Comparison of ENCODE assay signal across 1 cellular context in the genomic region with DNA sequence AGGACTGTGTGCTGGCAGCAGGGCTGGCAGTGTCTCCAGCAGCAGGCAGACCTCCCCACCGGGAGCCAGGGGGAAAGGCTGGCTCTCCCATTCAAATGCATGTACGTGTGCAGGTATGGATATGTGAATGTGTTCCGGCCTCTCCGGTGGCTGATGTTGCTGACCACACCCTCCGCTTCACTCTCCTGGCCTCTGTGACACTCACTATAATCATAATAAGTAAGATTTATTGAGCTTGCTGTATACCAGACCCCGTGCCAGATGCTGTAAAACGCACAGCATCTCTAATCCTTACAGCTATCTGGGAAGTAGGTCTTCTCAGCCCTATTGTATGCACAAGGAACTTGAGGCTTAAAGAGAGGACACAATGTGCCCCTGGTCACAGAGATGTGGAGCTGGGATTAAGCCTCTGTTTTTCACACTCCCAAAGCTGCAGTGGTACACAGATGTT.
TF ChIP-seq lines count a peak whose summit lies in the region.

No MANE protein-coding gene starts in this region.

TF ChIP-seq in H1, 55 proteins besides CTCF, POLR2A, EP300 and RAD21:
- TF ChIP-seq SAP30 (IDR thresholded peaks at IDR 0.05; ENCODE audit: insufficient read depth, insufficient replicate concordance, low read length) (no peak), YY1 (IDR thresholded peaks at IDR 0.05; ENCODE audit: low read depth, low read length) (no peak), GTF2F1 (IDR thresholded peaks at IDR 0.05; ENCODE audit: borderline replicate concordance, low read depth, low read length) (no peak), POU5F1 (IDR thresholded peaks at IDR 0.05; ENCODE audit: low read depth, low read length) (no peak), BACH1 (IDR thresholded peaks at IDR 0.05; ENCODE audit: low read length) (no peak), ASH2L (IDR thresholded peaks at IDR 0.05; ENCODE audit: low read length) (no peak), SP2 (IDR thresholded peaks at IDR 0.05; ENCODE audit: low read length) (no peak), PHF8 (conservative IDR thresholded peaks at IDR 0.05; ENCODE audit: low read depth, low read length) (no peak), SP4 (IDR thresholded peaks at IDR 0.05; ENCODE audit: low read length) (no peak), SRF (IDR thresholded peaks at IDR 0.05; ENCODE audit: low read depth, low read length) (no peak), KDM1A (IDR thresholded peaks at IDR 0.05; ENCODE audit: borderline replicate concordance, low read length) (no peak), JUND (IDR thresholded peaks at IDR 0.05; ENCODE audit: low read length) (no peak), SP1 (IDR thresholded peaks at IDR 0.05; ENCODE audit: low read depth, low read length) (no peak), SIN3A (conservative IDR thresholded peaks at IDR 0.05 in 1 of 2, IDR thresholded peaks at IDR 0.05 in 1 of 2; ENCODE audit: low read depth in 1 of 2, low read length in 2 of 2) (no peak), CTBP2 (IDR thresholded peaks at IDR 0.05; ENCODE audit: borderline replicate concordance, insufficient read depth, insufficient read length, low read length) (no peak), CHD2 (IDR thresholded peaks at IDR 0.05; ENCODE audit: low read length) (no peak), SIX5 (IDR thresholded peaks at IDR 0.05; ENCODE audit: low read depth, low read length) (no peak), RXRA (IDR thresholded peaks at IDR 0.05; ENCODE audit: insufficient read depth, low read depth, low read length) (no peak), CHD1 (IDR thresholded peaks at IDR 0.05; ENCODE audit: low read depth, low read length) (no peak)
